In genomic region chr6:37523412-37523811, GRCh38 we compare ENCODE assay signal across 20 cellular contexts.
"Had no signal": no experiment of that assay in that cellular context is flagged by ENCODE, and none has a peak within 500 bp of the region (broad histone marks: within the 10 kb centered on the region; RNA-seq: fewer than 3 reads in every experiment).

No MANE protein-coding gene starts in this region.

- H3K4me1 ChIP-seq: foreskin keratinocyte, psoas muscle, right lobe of liver had no signal

- ATAC-seq: foreskin keratinocyte; left colon; left ventricle myocardium superior; naive thymus-derived CD8-positive, alpha-beta T cell; psoas muscle; right lobe of liver; stimulated activated effector memory CD8-positive, alpha-beta T cell treated with anti-CD3 and anti-CD28 coated beads, Interleukin-12 subunit alpha, Interleukin-12 subunit beta, amount 100 ng/mL, for 72 hours; stimulated activated naive CD8-positive, alpha-beta T cell treated with anti-CD3 and anti-CD28 coated beads, Interleukin-15, amount 100 ng/mL, for 72 hours had no signal

- H3K27ac Mint-ChIP-seq: stimulated activated effector memory CD8-positive, alpha-beta T cell treated with anti-CD3 and anti-CD28 coated beads, Interleukin-12 subunit alpha, Interleukin-12 subunit beta, amount 100 ng/mL, for 72 hours; stimulated activated naive CD8-positive, alpha-beta T cell treated with anti-CD3 and anti-CD28 coated beads, Interleukin-15, amount 100 ng/mL, for 72 hours had no signal

- H3K27me3 Mint-ChIP-seq: naive thymus-derived CD8-positive, alpha-beta T cell; stimulated activated naive CD8-positive, alpha-beta T cell treated with anti-CD3 and anti-CD28 coated beads, Interleukin-15, amount 100 ng/mL, for 72 hours had no signal

- H3K36me3 ChIP-seq: esophagus squamous epithelium, neutrophil, right lobe of liver, thoracic aorta had no signal

- H3K27me3 ChIP-seq: right lobe of liver had no signal

- DNase-seq: effector memory CD4-positive, alpha-beta T cell; esophagus squamous epithelium; foreskin keratinocyte; head of caudate nucleus; left colon; left ventricle myocardium superior; mesendoderm; psoas muscle; retina; right lobe of liver; stimulated activated CD4-positive, alpha-beta T cell treated with anti-CD3 and anti-CD28 coated beads, Interleukin-4, amount 100 ng/mL, for 1 hour; stimulated activated CD8-positive, alpha-beta memory T cell treated with anti-CD3 and anti-CD28 coated beads, Interleukin-4, amount 100 ng/mL, for 48 hours; stimulated activated naive CD8-positive, alpha-beta T cell treated with anti-CD3 and anti-CD28 coated beads, Interleukin-15, amount 100 ng/mL, for 72 hours; trophoblast cell had no signal

- H3K4me3 ChIP-seq: esophagus squamous epithelium, hepatocyte, lung, psoas muscle, right lobe of liver, thoracic aorta had no signal

- H3K27ac ChIP-seq: esophagus squamous epithelium, foreskin keratinocyte, hepatocyte, neutrophil, psoas muscle, right lobe of liver, thoracic aorta had no signal

- H3K9me3 ChIP-seq: esophagus squamous epithelium, neutrophil, psoas muscle, right lobe of liver, thoracic aorta had no signal

- H3K4me3 Mint-ChIP-seq: stimulated activated effector memory CD8-positive, alpha-beta T cell treated with anti-CD3 and anti-CD28 coated beads, Interleukin-12 subunit alpha, Interleukin-12 subunit beta, amount 100 ng/mL, for 72 hours; stimulated activated naive CD8-positive, alpha-beta T cell treated with anti-CD3 and anti-CD28 coated beads, Interleukin-15, amount 100 ng/mL, for 72 hours had no signal

- H3K9me3 Mint-ChIP-seq: naive thymus-derived CD8-positive, alpha-beta T cell; stimulated activated effector memory CD8-positive, alpha-beta T cell treated with anti-CD3 and anti-CD28 coated beads, Interleukin-12 subunit alpha, Interleukin-12 subunit beta, amount 100 ng/mL, for 72 hours; stimulated activated naive CD8-positive, alpha-beta T cell treated with anti-CD3 and anti-CD28 coated beads, Interleukin-15, amount 100 ng/mL, for 72 hours had no signal

- H3K36me3 Mint-ChIP-seq: naive thymus-derived CD8-positive, alpha-beta T cell; stimulated activated effector memory CD8-positive, alpha-beta T cell treated with anti-CD3 and anti-CD28 coated beads, Interleukin-12 subunit alpha, Interleukin-12 subunit beta, amount 100 ng/mL, for 72 hours had no signal

- H3K4me2 ChIP-seq: hepatocyte had no signal

- H3K79me2 ChIP-seq: hepatocyte had no signal

- H2AFZ ChIP-seq: hepatocyte had no signal
